Comparison of ENCODE assay signal across 1 cellular context in the genomic region with DNA sequence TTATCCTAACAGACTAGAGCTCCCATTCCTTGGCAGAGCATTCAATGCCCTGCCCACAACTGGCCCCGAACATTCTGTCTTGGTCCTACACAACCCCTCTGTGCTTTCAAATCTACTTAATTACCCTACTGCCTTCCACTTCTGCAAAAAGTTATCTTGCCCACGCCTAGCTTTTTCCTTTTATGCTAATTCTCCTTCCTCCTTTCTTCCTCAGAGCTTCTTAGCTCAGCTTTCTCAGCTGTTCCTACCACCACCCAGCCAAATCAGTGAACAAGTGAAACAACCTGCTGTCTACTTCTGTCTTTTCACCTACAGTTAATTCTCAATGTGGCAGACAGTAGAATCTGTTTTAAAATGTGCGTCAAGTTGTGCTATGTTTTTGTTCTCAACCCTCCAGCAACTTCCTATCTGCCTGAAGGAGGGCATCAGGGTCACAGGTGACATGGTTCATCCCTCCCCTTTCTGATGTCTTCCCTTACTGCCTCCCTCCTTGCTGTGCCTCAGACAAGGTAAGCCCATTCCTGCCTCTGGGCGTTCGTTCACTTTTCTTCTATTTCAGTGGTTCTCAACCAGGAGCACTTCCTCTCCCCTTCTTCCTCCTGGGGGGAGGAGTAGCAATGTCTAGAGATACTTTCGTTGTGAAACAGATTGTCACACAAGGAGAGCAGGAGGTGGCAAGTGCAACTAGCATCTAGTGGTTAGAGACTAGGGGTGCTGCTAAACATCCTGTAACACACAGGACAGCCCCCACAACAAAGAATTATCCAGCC.
A peak's percentile ranks its signal among the peaks of the same experiment; 100 is the strongest.
TF ChIP-seq lines count a peak whose summit lies in the region.

No MANE protein-coding gene starts in this region.

TF ChIP-seq in GM12878, 131 proteins besides CTCF, POLR2A, EP300 and RAD21 (continued from another document and continues in another):
- TF ChIP-seq HSF1 (IDR thresholded peaks at IDR 0.05; ENCODE audit: low read depth, low read length) = no peak
- TF ChIP-seq CHD2 (IDR thresholded peaks at IDR 0.05; ENCODE audit: borderline replicate concordance, low read depth, low read length) = peak; percentile 38; the same call in 1 of the 2 replicates
- TF ChIP-seq KAT2A (conservative IDR thresholded peaks at IDR 0.05; ENCODE audit: control insufficient read depth, low read depth, low read length) = no peak
- no peak for TF ChIP-seq ZNF687 (IDR thresholded peaks at IDR 0.05)
- TF ChIP-seq ZBTB11 (CRISPR knock-in tag; IDR thresholded peaks at IDR 0.05) = no peak
- TF ChIP-seq NRF1 (conservative IDR thresholded peaks at IDR 0.05; ENCODE audit: low read depth, low read length) = no peak
- no peak for TF ChIP-seq ZBTB40 (IDR thresholded peaks at IDR 0.05; ENCODE audit: borderline replicate concordance)
- TF ChIP-seq PAX5 (IDR thresholded peaks at IDR 0.05; ENCODE audit: borderline replicate concordance, low read depth, low read length) = no peak
- no peak for TF ChIP-seq ASH2L (IDR thresholded peaks at IDR 0.05; ENCODE audit: borderline replicate concordance, low read depth)
- TF ChIP-seq, protein P1, sequence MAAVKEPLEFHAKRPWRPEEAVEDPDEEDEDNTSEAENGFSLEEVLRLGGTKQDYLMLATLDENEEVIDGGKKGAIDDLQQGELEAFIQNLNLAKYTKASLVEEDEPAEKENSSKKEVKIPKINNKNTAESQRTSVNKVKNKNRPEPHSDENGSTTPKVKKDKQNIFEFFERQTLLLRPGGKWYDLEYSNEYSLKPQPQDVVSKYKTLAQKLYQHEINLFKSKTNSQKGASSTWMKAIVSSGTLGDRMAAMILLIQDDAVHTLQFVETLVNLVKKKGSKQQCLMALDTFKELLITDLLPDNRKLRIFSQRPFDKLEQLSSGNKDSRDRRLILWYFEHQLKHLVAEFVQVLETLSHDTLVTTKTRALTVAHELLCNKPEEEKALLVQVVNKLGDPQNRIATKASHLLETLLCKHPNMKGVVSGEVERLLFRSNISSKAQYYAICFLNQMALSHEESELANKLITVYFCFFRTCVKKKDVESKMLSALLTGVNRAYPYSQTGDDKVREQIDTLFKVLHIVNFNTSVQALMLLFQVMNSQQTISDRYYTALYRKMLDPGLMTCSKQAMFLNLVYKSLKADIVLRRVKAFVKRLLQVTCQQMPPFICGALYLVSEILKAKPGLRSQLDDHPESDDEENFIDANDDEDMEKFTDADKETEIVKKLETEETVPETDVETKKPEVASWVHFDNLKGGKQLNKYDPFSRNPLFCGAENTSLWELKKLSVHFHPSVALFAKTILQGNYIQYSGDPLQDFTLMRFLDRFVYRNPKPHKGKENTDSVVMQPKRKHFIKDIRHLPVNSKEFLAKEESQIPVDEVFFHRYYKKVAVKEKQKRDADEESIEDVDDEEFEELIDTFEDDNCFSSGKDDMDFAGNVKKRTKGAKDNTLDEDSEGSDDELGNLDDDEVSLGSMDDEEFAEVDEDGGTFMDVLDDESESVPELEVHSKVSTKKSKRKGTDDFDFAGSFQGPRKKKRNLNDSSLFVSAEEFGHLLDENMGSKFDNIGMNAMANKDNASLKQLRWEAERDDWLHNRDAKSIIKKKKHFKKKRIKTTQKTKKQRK (IDR thresholded peaks at IDR 0.05; ENCODE audit: low read depth, low read length) = no peak
- no peak for TF ChIP-seq RFX5 (IDR thresholded peaks at IDR 0.05; ENCODE audit: low read depth, low read length)
- no peak for TF ChIP-seq MYB (IDR thresholded peaks at IDR 0.05; ENCODE audit: borderline replicate concordance, low read depth, low read length)
- TF ChIP-seq, protein P2, sequence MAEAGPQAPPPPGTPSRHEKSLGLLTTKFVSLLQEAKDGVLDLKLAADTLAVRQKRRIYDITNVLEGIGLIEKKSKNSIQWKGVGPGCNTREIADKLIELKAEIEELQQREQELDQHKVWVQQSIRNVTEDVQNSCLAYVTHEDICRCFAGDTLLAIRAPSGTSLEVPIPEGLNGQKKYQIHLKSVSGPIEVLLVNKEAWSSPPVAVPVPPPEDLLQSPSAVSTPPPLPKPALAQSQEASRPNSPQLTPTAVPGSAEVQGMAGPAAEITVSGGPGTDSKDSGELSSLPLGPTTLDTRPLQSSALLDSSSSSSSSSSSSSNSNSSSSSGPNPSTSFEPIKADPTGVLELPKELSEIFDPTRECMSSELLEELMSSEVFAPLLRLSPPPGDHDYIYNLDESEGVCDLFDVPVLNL (IDR thresholded peaks at IDR 0.05; ENCODE audit: low read depth, low read length) = no peak
- no peak for TF ChIP-seq NR2C2 (IDR thresholded peaks at IDR 0.05; ENCODE audit: borderline replicate concordance, control insufficient read depth, insufficient read length, low read depth)
- 0 out of 2 replicates have a peak, but pooled peaks have one; percentile 39 for TF ChIP-seq MTA2 (IDR thresholded peaks at IDR 0.05; ENCODE audit: low read depth)
- no peak for TF ChIP-seq FOXK2 (IDR thresholded peaks at IDR 0.05)
- no peak for TF ChIP-seq EZH2 (IDR thresholded peaks at IDR 0.05; ENCODE audit: borderline replicate concordance, control insufficient read depth, low read depth, low read length)
- no peak for TF ChIP-seq EGR1 (IDR thresholded peaks at IDR 0.05; ENCODE audit: borderline replicate concordance in 1 of 2, low read depth in 2 of 2, low read length in 2 of 2)
- no peak for TF ChIP-seq POLR2AphosphoS2 (IDR thresholded peaks at IDR 0.05; ENCODE audit: low read depth, low read length)
- no peak for TF ChIP-seq JUNB (IDR thresholded peaks at IDR 0.05)
- TF ChIP-seq TBL1XR1 (IDR thresholded peaks at IDR 0.05; ENCODE audit: low read depth, low read length) = no peak
- TF ChIP-seq RELA (IDR thresholded peaks at IDR 0.05; ENCODE audit: borderline replicate concordance, partially characterized antibody) = peak; percentile 17
- TF ChIP-seq HCFC1 (IDR thresholded peaks at IDR 0.05; ENCODE audit: low read length) = no peak
- TF ChIP-seq, protein P3, sequence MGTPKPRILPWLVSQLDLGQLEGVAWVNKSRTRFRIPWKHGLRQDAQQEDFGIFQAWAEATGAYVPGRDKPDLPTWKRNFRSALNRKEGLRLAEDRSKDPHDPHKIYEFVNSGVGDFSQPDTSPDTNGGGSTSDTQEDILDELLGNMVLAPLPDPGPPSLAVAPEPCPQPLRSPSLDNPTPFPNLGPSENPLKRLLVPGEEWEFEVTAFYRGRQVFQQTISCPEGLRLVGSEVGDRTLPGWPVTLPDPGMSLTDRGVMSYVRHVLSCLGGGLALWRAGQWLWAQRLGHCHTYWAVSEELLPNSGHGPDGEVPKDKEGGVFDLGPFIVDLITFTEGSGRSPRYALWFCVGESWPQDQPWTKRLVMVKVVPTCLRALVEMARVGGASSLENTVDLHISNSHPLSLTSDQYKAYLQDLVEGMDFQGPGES (IDR thresholded peaks at IDR 0.05) = no peak
- TF ChIP-seq NFXL1 (IDR thresholded peaks at IDR 0.05; ENCODE audit: borderline replicate concordance) = no peak
- TF ChIP-seq IRF4 (IDR thresholded peaks at IDR 0.05; ENCODE audit: low read depth, low read length) = no peak
- TF ChIP-seq CHD4 (IDR thresholded peaks at IDR 0.05) = no peak
- peak; percentile 81; the same call in 1 of the 2 replicates for TF ChIP-seq SPI1 (IDR thresholded peaks at IDR 0.05; ENCODE audit: borderline replicate concordance, insufficient read depth, low read depth, low read length)
- no peak for TF ChIP-seq WRNIP1 (IDR thresholded peaks at IDR 0.05; ENCODE audit: borderline replicate concordance, low read depth, low read length)
